ENCODE assay signal across 8 cellular contexts in genomic region chr6:33271608-33272357, GRCh38. TPM values are rescaled to one million over a fixed set of nuclear protein-coding genes. Genes with fewer than 3 reads are reported as not detected.
DNase-seq lines count a peak whose midpoint lies in the region; ATAC-seq and TF ChIP-seq lines count a peak whose summit lies in the region.

RPS18 (plus strand) TSS chr6:33272075; CDS start chr6:33272120, 45 bp downstream.
VPS52 (minus strand) TSS chr6:33271876; CDS start chr6:33271675, 201 bp downstream.

- peak within 1 kb of the TSS; percentile 96 for H3K4me3 Mint-ChIP-seq in activated naive CD8-positive, alpha-beta T cell
- H3K4me3 Mint-ChIP-seq in glutamatergic neuron (ENCODE audit: unreplicated experiment) (peak within 1 kb of the TSS; percentile 98), osteocyte (ENCODE audit: unreplicated experiment) (peak within 1 kb of the TSS; percentile 100)

- peak within 1 kb of the TSS; percentile 98 for H3K27ac ChIP-seq in thymus (ENCODE audit: low read depth)

- H3K4me1 ChIP-seq in thymus (ENCODE audit: control insufficient read depth, insufficient read depth, low read length): peaks cover 27% of the 10 kb centered on the region

- DNase-seq in GM10248 (ENCODE audit: extremely low spot score): peak; percentile 94
- peak; percentile 97 for DNase-seq in NCI-H1105 (lab: John Stamatoyannopoulos, UW)
- DNase-seq in SKM-1 treated with dmso at 0.1 percent for 144 hours (lab: John Stamatoyannopoulos, UW; ENCODE audit: unreplicated experiment): peak; percentile 94
- peak; percentile 88 for DNase-seq in glutamatergic neuron
- peak; percentile 96 for DNase-seq in osteocyte (ENCODE audit: extremely low spot score, unreplicated experiment)

- POLR2A ChIA-PET in GM10248 (lab: Yijun Ruan, JAX): interaction anchor here (0.6 to 2.0 kb wide), 16 partner anchors 9 to 371 kb away, joined by 3 to 17 read pairs (median 4); partner anchors contain the start of genes HLA-DPA1, PFDN6, RGL2 and TAPBP

- H3K36me3 ChIP-seq in thymus (ENCODE audit: control insufficient read depth, insufficient read depth): peaks cover 42% of the 10 kb centered on the region

- no peaks in the 10 kb centered on the region for H3K9me3 Mint-ChIP-seq in activated naive CD8-positive, alpha-beta T cell (ENCODE audit: low read depth)
- H3K9me3 Mint-ChIP-seq in glutamatergic neuron (ENCODE audit: unreplicated experiment) (peaks cover 4% of the 10 kb centered on the region), osteocyte (ENCODE audit: unreplicated experiment) (no peaks in the 10 kb centered on the region)

- no peak for TF ChIP-seq CTCF in GM10248 (IDR thresholded peaks at IDR 0.05; ENCODE audit: control extremely low read depth, extremely low read depth, low read depth, missing control alignments)
- TF ChIP-seq CTCF in glutamatergic neuron (IDR thresholded peaks at IDR 0.05; ENCODE audit: partially characterized antibody, unreplicated experiment): no peak
- TF ChIP-seq CTCF in osteocyte (IDR thresholded peaks at IDR 0.05): no peak

- peak within 1 kb of the TSS; percentile 99 for H3K27ac Mint-ChIP-seq in activated naive CD8-positive, alpha-beta T cell
- peak within 1 kb of the TSS; percentile 100 for H3K27ac Mint-ChIP-seq in glutamatergic neuron (ENCODE audit: unreplicated experiment)
- peak within 1 kb of the TSS; percentile 100 for H3K27ac Mint-ChIP-seq in osteocyte (ENCODE audit: unreplicated experiment)

- peak within 1 kb of the TSS; percentile 90 for H3K4me3 ChIP-seq in thymus (ENCODE audit: low read length)

- H3K27me3 ChIP-seq in thymus (ENCODE audit: control insufficient read depth, insufficient read depth): no peaks in the 10 kb centered on the region

- under 1% methylated on average over 49 of the region's 49 CpGs for WGBS in thymus

- peaks cover 23% of the 10 kb centered on the region for H3K36me3 Mint-ChIP-seq in activated naive CD8-positive, alpha-beta T cell
- H3K36me3 Mint-ChIP-seq in glutamatergic neuron (ENCODE audit: unreplicated experiment) (no peaks in the 10 kb centered on the region), osteocyte (ENCODE audit: unreplicated experiment) (peaks cover 32% of the 10 kb centered on the region)

- peaks cover 42% of the 10 kb centered on the region for H3K4me1 Mint-ChIP-seq in activated naive CD8-positive, alpha-beta T cell (ENCODE audit: low read depth)
- H3K4me1 Mint-ChIP-seq in glutamatergic neuron (ENCODE audit: low read depth, unreplicated experiment): peaks cover 26% of the 10 kb centered on the region
- peaks cover 67% of the 10 kb centered on the region for H3K4me1 Mint-ChIP-seq in osteocyte (ENCODE audit: unreplicated experiment)

- no peaks in the 10 kb centered on the region for H3K27me3 Mint-ChIP-seq in activated naive CD8-positive, alpha-beta T cell
- peaks cover 12% of the 10 kb centered on the region for H3K27me3 Mint-ChIP-seq in glutamatergic neuron (ENCODE audit: unreplicated experiment)
- H3K27me3 Mint-ChIP-seq in osteocyte (ENCODE audit: unreplicated experiment): no peaks in the 10 kb centered on the region

- CTCF ChIA-PET in GM10248 (lab: Yijun Ruan, JAX): interaction anchor here (0.7 to 11.2 kb wide), 8 partner anchors 11 to 433 kb away, joined by 3 to 81 read pairs (median 4); partner anchors contain the start of genes RGL2 and TAP2

- no peaks in the 10 kb centered on the region for H3K9me3 ChIP-seq in thymus (ENCODE audit: control insufficient read depth)

- ATAC-seq in HG02623 (IDR thresholded peaks at IDR 0.05; ENCODE audit: unreplicated experiment): peak; percentile 72

RNA-seq across cellular contexts. Expression of gene RPS18, which starts in this region (rescaled TPM):
- 1,024 TPM for total RNA-seq in glutamatergic neuron (ENCODE audit: unreplicated experiment)
- 2,180 and 2,216 TPM in 2 replicates for total RNA-seq in osteocyte
- 5,710 TPM for polyA plus RNA-seq in thymus

RNA-seq across cellular contexts. Expression of gene VPS52, which starts in this region (rescaled TPM):
- total RNA-seq in glutamatergic neuron (ENCODE audit: unreplicated experiment) (50.9 TPM), osteocyte (60.3 and 67.4 TPM in 2 replicates)
- 59.0 TPM for polyA plus RNA-seq in thymus

Comparison
In these comparisons a context has a peak if more than half of its experiments do, and no peak if none do; other contexts are left out.
1. Peak in every context shown above with its lines: DNase-seq, ATAC-seq, H3K4me3 ChIP-seq and H3K27ac ChIP-seq.